In genomic region chr14:59705245-59705644, GRCh38 we compare ENCODE assay signal across 27 cellular contexts.
"Had no signal": no experiment of that assay in that cellular context is flagged by ENCODE, and none has a peak within 500 bp of the region (broad histone marks: within the 10 kb centered on the region; RNA-seq: fewer than 3 reads in every experiment).

No MANE protein-coding gene starts in this region.

- FAIRE-seq: endometrium, endothelial cell of umbilical vein had no signal

- DNase-seq: activated CD4-positive, alpha-beta memory T cell treated with anti-CD3 and anti-CD28 coated beads for 36 hours; activated CD4-positive, alpha-beta T cell treated with anti-CD3 and anti-CD28 coated beads for 36 hours; activated CD4-positive, alpha-beta T cell treated with anti-CD3 and anti-CD28 coated beads, Interleukin-2, amount 10 ng/mL, durations not matched to agents 24 days and 14 days; activated CD4-positive, CD25-positive, alpha-beta regulatory T cell; activated CD4-positive, CD25-positive, alpha-beta regulatory T cell treated with anti-CD3 and anti-CD28 coated beads, Interleukin-2, amount 50 U/mL, for 72 hours; activated CD8-positive, alpha-beta memory T cell treated with anti-CD3 and anti-CD28 coated beads, Interleukin-2, amount 10 ng/mL, durations not matched to agents 7 days and 5 days; activated CD8-positive, alpha-beta memory T cell treated with anti-CD3 and anti-CD28 coated beads, Interleukin-2, amount 50 U/mL, for 4 hours; activated CD8-positive, alpha-beta T cell treated with anti-CD3 and anti-CD28 coated beads, Interleukin-2, amount 10 ng/mL, durations not matched to agents 7 days and 5 days; activated gamma-delta T cell; activated naive CD4-positive, alpha-beta T cell; activated naive CD4-positive, alpha-beta T cell treated with anti-CD3 and anti-CD28 coated beads, Interleukin-2, amount 10 ng/mL, durations not matched to agents 7 days and 5 days; activated naive CD8-positive, alpha-beta T cell treated with anti-CD3 and anti-CD28 coated beads, Interleukin-2, amount 10 ng/mL, durations not matched to agents 7 days and 5 days; activated T-cell treated with anti-CD3 and anti-CD28 coated beads, Interleukin-2, amount 50 U/mL, for 1 hour; activated T-cell treated with anti-CD3 and anti-CD28 coated beads, Interleukin-2, amount 50 U/mL, for 48 hours; central memory CD4-positive, alpha-beta T cell; cerebellar nuclear complex; colonic mucosa; effector CD8-positive, alpha-beta T cell; esophagus squamous epithelium; foreskin melanocyte; heart right ventricle; T-helper 17 cell; T1000 had no signal

- ATAC-seq: activated CD4-positive, alpha-beta T cell treated with anti-CD3 and anti-CD28 coated beads for 36 hours; activated CD8-positive, alpha-beta memory T cell treated with anti-CD3 and anti-CD28 coated beads, Interleukin-2, amount 10 ng/mL, durations not matched to agents 7 days and 5 days; activated CD8-positive, alpha-beta T cell treated with anti-CD3 and anti-CD28 coated beads, Interleukin-2, amount 10 ng/mL, durations not matched to agents 7 days and 5 days; activated naive CD4-positive, alpha-beta T cell treated with anti-CD3 and anti-CD28 coated beads, Interleukin-2, amount 50 U/mL, for 72 hours; gastroesophageal sphincter; heart right ventricle; T-helper 17 cell had no signal
